ENCODE assay signal across 8 cellular contexts in genomic region chr10:102648269-102648888, GRCh38. TPM values are rescaled to one million over a fixed set of nuclear protein-coding genes. Genes with fewer than 3 reads are reported as not detected.
A peak's percentile ranks its signal among the peaks of the same experiment; 100 is the strongest.
DNase-seq lines count a peak whose midpoint lies in the region; FAIRE-seq and TF ChIP-seq lines count a peak whose summit lies in the region.
"Had no signal": no experiment of that assay in that cellular context is flagged by ENCODE, and none has a peak within 500 bp of the region (broad histone marks: within the 10 kb centered on the region; RNA-seq: fewer than 3 reads in every experiment).

No MANE protein-coding gene starts in this region.

- 14 to 41% (median 16%) methylated on average over 10 to 12 of the region's 12 CpGs for WGBS in stomach, 5 donors

- H3K27me3 ChIP-seq in adipocyte (replicated peaks; ENCODE audit: control insufficient read depth, insufficient read depth, low read length) = no peaks in the 10 kb centered on the region
- H3K27me3 ChIP-seq in stomach = no peaks in the 10 kb centered on the region

- FAIRE-seq in kidney (lab: Jason Lieb, UNC) = no peak
- no peak for FAIRE-seq in RCC 7860 (lab: Jason Lieb, UNC)
- FAIRE-seq in GM12892 (lab: Jason Lieb, UNC) = no peak
- FAIRE-seq: K562 had no signal

- TF ChIP-seq CTCF in kidney (IDR thresholded peaks at IDR 0.05; ENCODE audit: borderline replicate concordance, extremely low read depth, insufficient read depth) (no peak), stomach (IDR thresholded peaks at IDR 0.05) (no peak)

- intact Hi-C loops in kidney (cut with DNase I) = no loop called here
- intact Hi-C loops in stomach (cut with DNase I; ENCODE audit: low total_unique reads) = no loop called here

- H3K4me3 ChIP-seq in adipocyte (ENCODE audit: low read length) (peak overlapping the region; percentile 100), kidney (ENCODE audit: low read length in 2 of 2) (peak overlapping the region; percentile 78 to 97), stomach (peak overlapping the region; percentile 77 to 97 (median 89))
- H3K4me3 ChIP-seq: K562 had no signal

- H3K27ac ChIP-seq in KOPT-K1 (ENCODE audit: low read depth, low read length, poor library complexity, severe bottlenecking) (peak overlapping the region; percentile 47), kidney (ENCODE audit: low read depth in 2 of 2, low read length in 2 of 2) (peak overlapping the region; percentile 2 to 97), stomach (peak overlapping the region; percentile 86 to 100 (median 99))

- TF ChIP-seq POLR2A in stomach (IDR thresholded peaks at IDR 0.05) (no peak), GM12892 (IDR thresholded peaks at IDR 0.05; ENCODE audit: low read depth, low read length) (no peak)

- no peak for DNase-seq in adipocyte (ENCODE audit: low read depth)
- DNase-seq in kidney = peak; percentile 63
- no peak for DNase-seq in stomach
- no peak for DNase-seq in DMS79 treated with DMSO at 0.1 percent for 48 hours (lab: John Stamatoyannopoulos, UW)
- no peak for DNase-seq in RCC 7860 (ENCODE audit: low spot score)
- no peak for DNase-seq in GM12892 (ENCODE audit: insufficient read length)

- H3K36me3 ChIP-seq in KOPT-K1 (ENCODE audit: insufficient read depth, low read length) = peaks cover 12% of the 10 kb centered on the region; the same call in 1 of the 2 replicates
- H3K36me3 ChIP-seq in adipocyte (ENCODE audit: control insufficient read depth, insufficient read depth, low read length, severe bottlenecking) = peaks cover 21% of the 10 kb centered on the region
- H3K36me3 ChIP-seq in kidney (ENCODE audit: control insufficient read depth in 1 of 2, insufficient read depth in 2 of 2, low read length in 2 of 2) = peaks cover 8 to 23% of the 10 kb centered on the region in 2 donors
- H3K36me3 ChIP-seq in stomach = peaks cover 0 to 41% (median 34%) of the 10 kb centered on the region in 4 donors

- H3K9ac ChIP-seq in adipocyte (ENCODE audit: low read length) = peak overlapping the region; percentile 100
- peak overlapping the region; percentile 8 to 97 for H3K9ac ChIP-seq in kidney (ENCODE audit: low read length in 2 of 2)

- H3K4me1 ChIP-seq in adipocyte (ENCODE audit: control insufficient read depth, insufficient read depth, low read length) (peaks cover 52% of the 10 kb centered on the region), kidney (ENCODE audit: control insufficient read depth in 1 of 2, insufficient read depth in 1 of 2, low read depth in 1 of 2, low read length in 2 of 2) (peaks cover 47 to 66% of the 10 kb centered on the region in 2 donors), stomach (peaks cover 60 to 83% (median 73%) of the 10 kb centered on the region in 4 donors)

- no peaks in the 10 kb centered on the region for H3K9me3 ChIP-seq in KOPT-K1 (ENCODE audit: insufficient read depth, low read length, poor library complexity, severe bottlenecking)
- no peaks in the 10 kb centered on the region for H3K9me3 ChIP-seq in adipocyte (ENCODE audit: control insufficient read depth, low read length)
- H3K9me3 ChIP-seq in kidney (ENCODE audit: control insufficient read depth in 1 of 2, low read length in 2 of 2) = no peaks in the 10 kb centered on the region
- H3K9me3 ChIP-seq in stomach = no peaks in the 10 kb centered on the region

- no peak for TF ChIP-seq EP300 in stomach (IDR thresholded peaks at IDR 0.05)

RNA-seq across cellular contexts. Expression of gene TRIM8, which starts 4.1 kb away (rescaled TPM):
- total RNA-seq in kidney (198 TPM), stomach (100 to 1,000 TPM in 3 of 5 donors, 10 to 100 TPM in 2; 40.0 to 253 (median 149) TPM)
- polyA plus RNA-seq in kidney (ENCODE audit: insufficient read depth, low read depth, low replicate concordance) (160 TPM), stomach (10 to 100 TPM; 45.6 to 83.2 (median 68.4) TPM)
- 25.0 TPM for polyA plus RNA-seq in GM12892 (2012; ENCODE audit: missing spikeins)

Comparison
In these comparisons a context has a peak if more than half of its experiments do, and no peak if none do; other contexts are left out.
1. H3K27ac ChIP-seq: peak in every context shown above with its lines; median percentile 99 in stomach; 50 in kidney; 47 in KOPT-K1.